1 cellular context compared by ENCODE assay signal in the genomic region with DNA sequence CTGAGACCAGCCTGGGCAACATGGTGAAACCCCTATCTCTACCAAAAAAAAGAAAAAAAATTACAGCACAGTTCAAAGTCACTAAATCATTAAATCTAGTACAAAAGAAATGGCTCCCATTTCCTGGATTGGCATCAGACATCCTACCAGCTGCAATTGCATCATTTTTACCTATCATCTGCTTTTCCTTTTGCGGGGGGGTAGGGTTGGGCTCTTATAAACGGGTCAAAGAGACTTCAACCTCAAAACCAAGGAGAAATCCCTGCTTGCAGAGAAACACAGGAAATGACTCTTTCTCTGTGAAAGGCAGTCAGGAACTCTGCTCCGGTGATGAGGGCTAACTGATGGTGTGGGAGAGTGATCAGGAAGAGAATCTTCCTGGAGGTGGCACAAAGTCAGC.
TF ChIP-seq lines count a peak whose summit lies in the region.

No MANE protein-coding gene starts in this region.

TF ChIP-seq in WTC11, 78 proteins besides CTCF, POLR2A, EP300 and RAD21 (continued from another document):
- TF ChIP-seq, protein P1, sequence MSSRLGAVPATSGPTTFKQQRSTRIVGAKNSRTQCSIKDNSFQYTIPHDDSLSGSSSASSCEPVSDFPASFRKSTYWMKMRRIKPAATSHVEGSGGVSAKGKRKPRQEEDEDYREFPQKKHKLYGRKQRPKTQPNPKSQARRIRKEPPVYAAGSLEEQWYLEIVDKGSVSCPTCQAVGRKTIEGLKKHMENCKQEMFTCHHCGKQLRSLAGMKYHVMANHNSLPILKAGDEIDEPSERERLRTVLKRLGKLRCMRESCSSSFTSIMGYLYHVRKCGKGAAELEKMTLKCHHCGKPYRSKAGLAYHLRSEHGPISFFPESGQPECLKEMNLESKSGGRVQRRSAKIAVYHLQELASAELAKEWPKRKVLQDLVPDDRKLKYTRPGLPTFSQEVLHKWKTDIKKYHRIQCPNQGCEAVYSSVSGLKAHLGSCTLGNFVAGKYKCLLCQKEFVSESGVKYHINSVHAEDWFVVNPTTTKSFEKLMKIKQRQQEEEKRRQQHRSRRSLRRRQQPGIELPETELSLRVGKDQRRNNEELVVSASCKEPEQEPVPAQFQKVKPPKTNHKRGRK (CRISPR knock-in tag; IDR thresholded peaks at IDR 0.05; ENCODE audit: borderline replicate concordance) = no peak
- TF ChIP-seq HMGXB4 (CRISPR knock-in tag; IDR thresholded peaks at IDR 0.05) = no peak
- TF ChIP-seq NFYB (CRISPR knock-in tag; conservative IDR thresholded peaks at IDR 0.05; ENCODE audit: low read depth) = no peak
- TF ChIP-seq, protein P2, sequence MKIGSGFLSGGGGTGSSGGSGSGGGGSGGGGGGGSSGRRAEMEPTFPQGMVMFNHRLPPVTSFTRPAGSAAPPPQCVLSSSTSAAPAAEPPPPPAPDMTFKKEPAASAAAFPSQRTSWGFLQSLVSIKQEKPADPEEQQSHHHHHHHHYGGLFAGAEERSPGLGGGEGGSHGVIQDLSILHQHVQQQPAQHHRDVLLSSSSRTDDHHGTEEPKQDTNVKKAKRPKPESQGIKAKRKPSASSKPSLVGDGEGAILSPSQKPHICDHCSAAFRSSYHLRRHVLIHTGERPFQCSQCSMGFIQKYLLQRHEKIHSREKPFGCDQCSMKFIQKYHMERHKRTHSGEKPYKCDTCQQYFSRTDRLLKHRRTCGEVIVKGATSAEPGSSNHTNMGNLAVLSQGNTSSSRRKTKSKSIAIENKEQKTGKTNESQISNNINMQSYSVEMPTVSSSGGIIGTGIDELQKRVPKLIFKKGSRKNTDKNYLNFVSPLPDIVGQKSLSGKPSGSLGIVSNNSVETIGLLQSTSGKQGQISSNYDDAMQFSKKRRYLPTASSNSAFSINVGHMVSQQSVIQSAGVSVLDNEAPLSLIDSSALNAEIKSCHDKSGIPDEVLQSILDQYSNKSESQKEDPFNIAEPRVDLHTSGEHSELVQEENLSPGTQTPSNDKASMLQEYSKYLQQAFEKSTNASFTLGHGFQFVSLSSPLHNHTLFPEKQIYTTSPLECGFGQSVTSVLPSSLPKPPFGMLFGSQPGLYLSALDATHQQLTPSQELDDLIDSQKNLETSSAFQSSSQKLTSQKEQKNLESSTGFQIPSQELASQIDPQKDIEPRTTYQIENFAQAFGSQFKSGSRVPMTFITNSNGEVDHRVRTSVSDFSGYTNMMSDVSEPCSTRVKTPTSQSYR (CRISPR knock-in tag; IDR thresholded peaks at IDR 0.05) = no peak
- no peak for TF ChIP-seq EMX1 (CRISPR knock-in tag; IDR thresholded peaks at IDR 0.05)
TF ChIP-seq in WTC11: peak in this region for 0.
